ENCODE assay signal across 8 cellular contexts in the genomic region with DNA sequence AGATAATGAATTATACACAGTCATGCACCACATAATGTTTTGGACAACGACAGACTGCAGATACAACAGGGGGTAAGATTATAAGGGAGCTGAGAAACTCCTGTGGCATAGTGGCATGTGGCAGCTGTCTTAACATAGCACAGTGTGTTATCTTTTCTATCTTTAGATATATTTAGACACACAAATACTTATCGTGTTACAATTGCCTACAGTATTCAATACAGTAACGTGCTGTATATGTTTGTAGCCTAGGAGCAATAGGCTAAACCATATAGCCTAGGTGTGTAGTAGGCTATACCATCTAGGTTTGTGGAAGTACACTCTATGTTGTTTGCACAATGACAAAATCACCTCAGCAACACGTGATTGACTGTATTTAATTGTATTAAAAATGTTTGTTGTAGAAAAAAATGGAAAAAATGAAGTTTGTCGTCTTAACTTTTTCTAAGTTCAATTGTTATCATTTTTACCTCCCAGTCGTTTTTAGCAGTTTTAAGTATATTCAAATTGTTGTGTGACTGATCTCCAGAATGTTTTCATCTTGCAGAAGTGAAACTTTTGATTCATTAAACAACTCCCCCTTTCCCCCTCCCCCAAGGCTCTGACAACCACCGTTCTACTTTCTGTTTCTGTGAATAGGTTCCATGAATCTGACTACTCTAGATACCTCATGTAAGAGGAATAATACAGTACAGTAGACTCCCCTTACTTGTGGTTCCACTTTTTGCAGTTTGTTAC.
DNase-seq lines count a peak whose midpoint lies in the region; ATAC-seq and TF ChIP-seq lines count a peak whose summit lies in the region.

No MANE protein-coding gene starts in this region.

- H3K27ac ChIP-seq in coronary artery, result no peak overlapping the region

- no peak overlapping the region for H3K4me3 Mint-ChIP-seq in natural killer cell

- ATAC-seq in GM19351 (IDR thresholded peaks at IDR 0.05; ENCODE audit: unreplicated experiment), result peak; percentile 85
- peak; percentile 81 for ATAC-seq in HG03135 (IDR thresholded peaks at IDR 0.05; ENCODE audit: unreplicated experiment)
- ATAC-seq in natural killer cell, result peak; percentile 57 to 61 (median 59)

- H3K9me3 Mint-ChIP-seq in natural killer cell, result no peaks in the 10 kb centered on the region

- H3K27ac Mint-ChIP-seq in natural killer cell, result no peak overlapping the region

- H3K36me3 Mint-ChIP-seq in natural killer cell, result no peaks in the 10 kb centered on the region

- H3K27me3 Mint-ChIP-seq in natural killer cell (ENCODE audit: low read depth in 2 of 2), result no peaks in the 10 kb centered on the region

- peak; percentile 49 for DNase-seq in activated CD4-positive, CD25-positive, alpha-beta regulatory T cell treated with anti-CD3 and anti-CD28 coated beads, Interleukin-2, amount 50 U/mL, for 72 hours
- DNase-seq in natural killer cell (no peak), coronary artery (ENCODE audit: low spot score) (no peak), HuH-7.5 (ENCODE audit: low spot score) (no peak), D341Med (ENCODE audit: low spot score) (no peak), NCI-H146 (lab: John Stamatoyannopoulos, UW) (no peak)

- intact Hi-C loops in natural killer cell (cut with micrococcal nuclease), result no loop called here

- TF ChIP-seq CTCF in natural killer cell (IDR thresholded peaks at IDR 0.05) (no peak), coronary artery (IDR thresholded peaks at IDR 0.05) (no peak)

- no peak overlapping the region for H3K4me3 ChIP-seq in coronary artery

- H3K4me1 Mint-ChIP-seq in natural killer cell, result peaks cover 15 to 22% of the 10 kb centered on the region in 2 donors
